ENCODE assay signal across 1 cellular context in the genomic region with DNA sequence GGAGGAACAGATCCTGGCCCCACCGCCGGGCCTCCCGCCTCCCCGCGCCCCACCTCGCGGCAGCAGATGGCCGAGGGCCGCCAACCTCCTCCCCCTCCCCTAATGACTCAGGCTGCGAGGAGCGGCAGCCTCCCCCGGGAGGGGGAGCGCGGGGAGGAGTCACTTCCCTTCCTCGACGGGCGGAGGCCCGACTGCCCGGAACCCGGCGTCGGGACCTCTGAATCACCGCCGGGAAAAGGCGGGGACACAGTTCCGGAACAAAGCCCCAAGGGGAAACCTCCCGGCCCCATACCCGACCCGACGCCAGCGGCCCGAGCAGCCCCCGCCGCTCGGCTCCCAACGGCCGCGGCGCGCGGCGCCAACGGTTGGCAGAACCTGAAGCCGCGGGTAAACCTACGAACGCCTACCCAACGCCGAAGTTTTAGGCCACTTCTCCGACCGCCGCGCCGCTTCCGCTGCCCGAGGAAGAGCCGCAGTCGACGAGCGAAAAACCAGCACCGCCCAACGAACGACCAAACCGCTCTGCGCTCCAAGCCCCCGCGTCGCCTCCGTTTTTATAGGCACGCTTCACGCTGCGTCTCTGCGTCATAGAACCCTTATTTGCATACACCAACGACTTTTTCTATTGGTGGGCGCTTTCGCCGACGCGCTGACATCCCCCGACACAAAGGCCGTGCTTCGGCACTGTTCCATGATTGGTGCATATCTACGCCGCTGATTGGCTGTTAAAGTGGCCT.
TF ChIP-seq lines count a peak whose summit lies in the region.

No MANE protein-coding gene starts in this region.

TF ChIP-seq in K562, 482 proteins besides CTCF, POLR2A, EP300 and RAD21 (continues in another document):
- TF ChIP-seq RUNX1 (IDR thresholded peaks at IDR 0.05; ENCODE audit: low read depth) (peak; percentile 59; the same call in 1 of the 2 replicates), FOXM1 (IDR thresholded peaks at IDR 0.05; ENCODE audit: low read depth) (no peak), FOXM1 (CRISPR knock-in tag; IDR thresholded peaks at IDR 0.05; ENCODE audit: low read depth) (peak; percentile 79), LARP7 (IDR thresholded peaks at IDR 0.05) (peak; percentile 63; the same call in 1 of the 2 replicates), ETV1 (tag; conservative IDR thresholded peaks at IDR 0.05; ENCODE audit: low read depth) (peak; percentile 65; the same call in 1 of the 2 replicates), STAT6 (CRISPR knock-in tag; IDR thresholded peaks at IDR 0.05) (peak; percentile 38; the same call in 1 of the 2 replicates), SIN3A (IDR thresholded peaks at IDR 0.05; ENCODE audit: borderline replicate concordance in 2 of 2, control insufficient read depth in 1 of 2, low read depth in 2 of 2, low read length in 2 of 2) (peak; percentile 57 to 90; a peak in 2 of 4 replicates), MXI1 (IDR thresholded peaks at IDR 0.05; ENCODE audit: low read depth, low read length) (no peak; the same call in 1 of the 2 replicates), NCOA2 (IDR thresholded peaks at IDR 0.05; ENCODE audit: partially characterized antibody in 2 of 2) (no peak), SP1 (CRISPR knock-in tag; IDR thresholded peaks at IDR 0.05) (peak; percentile 96), LEF1 (IDR thresholded peaks at IDR 0.05) (no peak), SAFB (IDR thresholded peaks at IDR 0.05; ENCODE audit: borderline replicate concordance, low read depth, low read length) (0 out of 2 replicates have a peak, but pooled peaks have one; percentile 61), ZBTB17 (CRISPR knock-in tag; IDR thresholded peaks at IDR 0.05) (peak; percentile 70; the same call in 1 of the 2 replicates), ZBTB11 (CRISPR knock-in tag; IDR thresholded peaks at IDR 0.05) (peak in 2 of 3 experiments; percentile 25 to 89; a peak in 2 of 6 replicates), CBX1 (IDR thresholded peaks at IDR 0.05; ENCODE audit: low read depth) (peak; percentile 99), HDAC1 (IDR thresholded peaks at IDR 0.05) (peak in 1 of 2 experiments; percentile 70; a peak in 2 of 4 replicates), RREB1 (CRISPR knock-in tag; IDR thresholded peaks at IDR 0.05) (0 out of 2 replicates have a peak, but pooled peaks have one; percentile 62), KLF10 (CRISPR knock-in tag; IDR thresholded peaks at IDR 0.05) (peak; percentile 75; the same call in 1 of the 2 replicates), ZNF224 (CRISPR knock-in tag; IDR thresholded peaks at IDR 0.05) (peak; percentile 87; the same call in 1 of the 2 replicates), HDAC8 (tag; IDR thresholded peaks at IDR 0.05) (0 out of 2 replicates have a peak, but pooled peaks have one; percentile 52), NFRKB (IDR thresholded peaks at IDR 0.05; ENCODE audit: low read depth) (0 out of 2 replicates have a peak, but pooled peaks have one; percentile 35), HSF4 (CRISPR knock-in tag; IDR thresholded peaks at IDR 0.05; ENCODE audit: borderline replicate concordance) (no peak), RBM14 (IDR thresholded peaks at IDR 0.05; ENCODE audit: borderline replicate concordance, insufficient read depth, low read depth, low read length) (peak; percentile 99), FOXK1 (CRISPR knock-in tag; IDR thresholded peaks at IDR 0.05; ENCODE audit: borderline replicate concordance) (peak; percentile 98)
- TF ChIP-seq, protein P1, sequence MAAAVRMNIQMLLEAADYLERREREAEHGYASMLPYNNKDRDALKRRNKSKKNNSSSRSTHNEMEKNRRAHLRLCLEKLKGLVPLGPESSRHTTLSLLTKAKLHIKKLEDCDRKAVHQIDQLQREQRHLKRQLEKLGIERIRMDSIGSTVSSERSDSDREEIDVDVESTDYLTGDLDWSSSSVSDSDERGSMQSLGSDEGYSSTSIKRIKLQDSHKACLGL (CRISPR knock-in tag; IDR thresholded peaks at IDR 0.05; ENCODE audit: borderline replicate concordance, poor library complexity, severe bottlenecking), result no peak
- TF ChIP-seq, protein P2, sequence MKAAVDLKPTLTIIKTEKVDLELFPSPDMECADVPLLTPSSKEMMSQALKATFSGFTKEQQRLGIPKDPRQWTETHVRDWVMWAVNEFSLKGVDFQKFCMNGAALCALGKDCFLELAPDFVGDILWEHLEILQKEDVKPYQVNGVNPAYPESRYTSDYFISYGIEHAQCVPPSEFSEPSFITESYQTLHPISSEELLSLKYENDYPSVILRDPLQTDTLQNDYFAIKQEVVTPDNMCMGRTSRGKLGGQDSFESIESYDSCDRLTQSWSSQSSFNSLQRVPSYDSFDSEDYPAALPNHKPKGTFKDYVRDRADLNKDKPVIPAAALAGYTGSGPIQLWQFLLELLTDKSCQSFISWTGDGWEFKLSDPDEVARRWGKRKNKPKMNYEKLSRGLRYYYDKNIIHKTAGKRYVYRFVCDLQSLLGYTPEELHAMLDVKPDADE (conservative IDR thresholded peaks at IDR 0.05; ENCODE audit: control insufficient read depth, low read depth, low read length), result peak; percentile 83
- TF ChIP-seq, protein P3, sequence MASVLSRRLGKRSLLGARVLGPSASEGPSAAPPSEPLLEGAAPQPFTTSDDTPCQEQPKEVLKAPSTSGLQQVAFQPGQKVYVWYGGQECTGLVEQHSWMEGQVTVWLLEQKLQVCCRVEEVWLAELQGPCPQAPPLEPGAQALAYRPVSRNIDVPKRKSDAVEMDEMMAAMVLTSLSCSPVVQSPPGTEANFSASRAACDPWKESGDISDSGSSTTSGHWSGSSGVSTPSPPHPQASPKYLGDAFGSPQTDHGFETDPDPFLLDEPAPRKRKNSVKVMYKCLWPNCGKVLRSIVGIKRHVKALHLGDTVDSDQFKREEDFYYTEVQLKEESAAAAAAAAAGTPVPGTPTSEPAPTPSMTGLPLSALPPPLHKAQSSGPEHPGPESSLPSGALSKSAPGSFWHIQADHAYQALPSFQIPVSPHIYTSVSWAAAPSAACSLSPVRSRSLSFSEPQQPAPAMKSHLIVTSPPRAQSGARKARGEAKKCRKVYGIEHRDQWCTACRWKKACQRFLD (CRISPR knock-in tag; IDR thresholded peaks at IDR 0.05), result no peak; the same call in none of the 2 replicates
- TF ChIP-seq, protein P4, sequence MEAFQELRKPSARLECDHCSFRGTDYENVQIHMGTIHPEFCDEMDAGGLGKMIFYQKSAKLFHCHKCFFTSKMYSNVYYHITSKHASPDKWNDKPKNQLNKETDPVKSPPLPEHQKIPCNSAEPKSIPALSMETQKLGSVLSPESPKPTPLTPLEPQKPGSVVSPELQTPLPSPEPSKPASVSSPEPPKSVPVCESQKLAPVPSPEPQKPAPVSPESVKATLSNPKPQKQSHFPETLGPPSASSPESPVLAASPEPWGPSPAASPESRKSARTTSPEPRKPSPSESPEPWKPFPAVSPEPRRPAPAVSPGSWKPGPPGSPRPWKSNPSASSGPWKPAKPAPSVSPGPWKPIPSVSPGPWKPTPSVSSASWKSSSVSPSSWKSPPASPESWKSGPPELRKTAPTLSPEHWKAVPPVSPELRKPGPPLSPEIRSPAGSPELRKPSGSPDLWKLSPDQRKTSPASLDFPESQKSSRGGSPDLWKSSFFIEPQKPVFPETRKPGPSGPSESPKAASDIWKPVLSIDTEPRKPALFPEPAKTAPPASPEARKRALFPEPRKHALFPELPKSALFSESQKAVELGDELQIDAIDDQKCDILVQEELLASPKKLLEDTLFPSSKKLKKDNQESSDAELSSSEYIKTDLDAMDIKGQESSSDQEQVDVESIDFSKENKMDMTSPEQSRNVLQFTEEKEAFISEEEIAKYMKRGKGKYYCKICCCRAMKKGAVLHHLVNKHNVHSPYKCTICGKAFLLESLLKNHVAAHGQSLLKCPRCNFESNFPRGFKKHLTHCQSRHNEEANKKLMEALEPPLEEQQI (IDR thresholded peaks at IDR 0.05), result no peak
- TF ChIP-seq, protein P5, sequence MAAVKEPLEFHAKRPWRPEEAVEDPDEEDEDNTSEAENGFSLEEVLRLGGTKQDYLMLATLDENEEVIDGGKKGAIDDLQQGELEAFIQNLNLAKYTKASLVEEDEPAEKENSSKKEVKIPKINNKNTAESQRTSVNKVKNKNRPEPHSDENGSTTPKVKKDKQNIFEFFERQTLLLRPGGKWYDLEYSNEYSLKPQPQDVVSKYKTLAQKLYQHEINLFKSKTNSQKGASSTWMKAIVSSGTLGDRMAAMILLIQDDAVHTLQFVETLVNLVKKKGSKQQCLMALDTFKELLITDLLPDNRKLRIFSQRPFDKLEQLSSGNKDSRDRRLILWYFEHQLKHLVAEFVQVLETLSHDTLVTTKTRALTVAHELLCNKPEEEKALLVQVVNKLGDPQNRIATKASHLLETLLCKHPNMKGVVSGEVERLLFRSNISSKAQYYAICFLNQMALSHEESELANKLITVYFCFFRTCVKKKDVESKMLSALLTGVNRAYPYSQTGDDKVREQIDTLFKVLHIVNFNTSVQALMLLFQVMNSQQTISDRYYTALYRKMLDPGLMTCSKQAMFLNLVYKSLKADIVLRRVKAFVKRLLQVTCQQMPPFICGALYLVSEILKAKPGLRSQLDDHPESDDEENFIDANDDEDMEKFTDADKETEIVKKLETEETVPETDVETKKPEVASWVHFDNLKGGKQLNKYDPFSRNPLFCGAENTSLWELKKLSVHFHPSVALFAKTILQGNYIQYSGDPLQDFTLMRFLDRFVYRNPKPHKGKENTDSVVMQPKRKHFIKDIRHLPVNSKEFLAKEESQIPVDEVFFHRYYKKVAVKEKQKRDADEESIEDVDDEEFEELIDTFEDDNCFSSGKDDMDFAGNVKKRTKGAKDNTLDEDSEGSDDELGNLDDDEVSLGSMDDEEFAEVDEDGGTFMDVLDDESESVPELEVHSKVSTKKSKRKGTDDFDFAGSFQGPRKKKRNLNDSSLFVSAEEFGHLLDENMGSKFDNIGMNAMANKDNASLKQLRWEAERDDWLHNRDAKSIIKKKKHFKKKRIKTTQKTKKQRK (IDR thresholded peaks at IDR 0.05; ENCODE audit: borderline replicate concordance, low read depth, low read length), result no peak
